In the genomic region with DNA sequence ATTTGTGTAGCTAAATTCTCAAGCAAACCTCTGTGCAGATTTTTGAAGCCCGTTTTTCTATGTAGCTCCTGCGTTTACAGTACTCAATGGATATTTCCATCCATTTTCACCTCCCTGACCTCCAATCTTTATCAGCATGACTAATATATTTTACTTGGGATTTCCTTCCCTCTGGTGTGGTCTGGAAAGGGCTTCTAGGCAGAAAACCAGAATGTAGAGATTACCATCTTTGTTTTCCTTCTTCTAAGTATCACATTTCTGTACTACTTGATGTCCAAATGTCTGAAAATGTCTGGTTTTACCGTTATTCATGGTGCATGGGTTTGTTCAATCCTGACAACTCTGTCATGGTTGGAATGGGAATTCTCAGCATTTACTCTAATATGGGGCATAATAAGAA, we compare ENCODE assay signal across 17 cellular contexts.
"Had no signal": no experiment of that assay in that cellular context is flagged by ENCODE, and none has a peak within 500 bp of the region (broad histone marks: within the 10 kb centered on the region; RNA-seq: fewer than 3 reads in every experiment).

No MANE protein-coding gene starts in this region.

- DNase-seq: activated CD4-positive, alpha-beta T cell treated with anti-CD3 and anti-CD28 coated beads, Interleukin-2, amount 50 U/mL, for 48 hours; activated gamma-delta T cell; amniotic stem cell; body of pancreas; caudate nucleus; heart right ventricle; left ventricle myocardium superior; naive thymus-derived CD4-positive, alpha-beta T cell; sigmoid colon; spleen; stimulated activated CD4-positive, alpha-beta T cell treated with anti-CD3 and anti-CD28 coated beads, Interleukin-4, amount 100 ng/mL, for 4 hours; testis; upper lobe of left lung had no signal

- ATAC-seq: activated naive CD4-positive, alpha-beta T cell treated with anti-CD3 and anti-CD28 coated beads, Interleukin-2, amount 50 U/mL, for 72 hours; body of pancreas; esophagus mucosa; gastroesophageal sphincter; heart right ventricle; left ventricle myocardium superior; naive thymus-derived CD4-positive, alpha-beta T cell; stimulated activated memory B cell treated with anti-CD40 and anti-IgM and Interleukin-4, amounts not matched to agents 10 μg/mL and 1 μg/mL and 100 μg/mL, for 72 hours had no signal
